Comparison of ENCODE assay signal across 15 cellular contexts in the genomic region with DNA sequence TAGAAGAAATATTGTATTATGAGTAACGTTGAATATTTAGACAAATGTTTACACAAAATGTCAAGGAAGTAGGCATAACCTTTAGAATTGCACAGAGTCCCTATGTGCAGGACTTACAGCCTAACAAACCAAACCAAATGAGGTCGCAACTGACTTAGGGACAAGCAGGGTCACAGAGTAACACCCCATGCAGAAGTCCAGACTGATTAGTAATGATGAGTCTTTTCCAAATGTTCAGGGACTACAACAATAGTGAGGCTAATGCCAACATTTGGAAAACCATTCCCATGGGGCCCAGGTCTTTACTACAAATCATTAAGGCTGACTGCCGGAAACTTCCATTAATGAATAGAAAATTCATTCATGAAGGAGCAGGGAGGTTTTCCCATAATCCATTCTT.
"Had no signal": no experiment of that assay in that cellular context is flagged by ENCODE, and none has a peak within 500 bp of the region (broad histone marks: within the 10 kb centered on the region; RNA-seq: fewer than 3 reads in every experiment).

No MANE protein-coding gene starts in this region.

- DNase-seq: effector memory CD8-positive, alpha-beta T cell; erythroblast; heart right ventricle; hypothalamus; kidney glomerular epithelial cell; mucosa of descending colon; naive thymus-derived CD8-positive, alpha-beta T cell; right cardiac atrium; stimulated activated CD4-positive, alpha-beta T cell treated with anti-CD3 and anti-CD28 coated beads, Interleukin-4, amount 100 ng/mL, for 1 hour; tibial artery; upper lobe of left lung; uterus had no signal

- H3K4me3 ChIP-seq: heart right ventricle, mucosa of descending colon, tibial artery, upper lobe of left lung, uterus had no signal

- H3K36me3 ChIP-seq: heart right ventricle, neutrophil, tibial artery, upper lobe of left lung, uterus had no signal

- H3K27me3 ChIP-seq: heart right ventricle, neutrophil, tibial artery, upper lobe of left lung, uterus had no signal

- ATAC-seq: effector memory CD8-positive, alpha-beta T cell; left lobe of liver; mucosa of descending colon; naive thymus-derived CD8-positive, alpha-beta T cell; stimulated activated memory B cell treated with anti-CD40 and anti-IgM and Interleukin-4, amounts not matched to agents 10 μg/mL and 1 μg/mL and 100 μg/mL, for 72 hours had no signal

- H3K4me1 ChIP-seq: tibial artery, upper lobe of left lung, uterus had no signal

- H3K9me3 ChIP-seq: mucosa of descending colon, neutrophil, tibial artery, upper lobe of left lung, uterus had no signal

- H3K27ac ChIP-seq: heart right ventricle, neutrophil, tibial artery, upper lobe of left lung, uterus had no signal
